Comparison of ENCODE assay signal across 28 cellular contexts in genomic region chr9:70792796-70793195, GRCh38.
"Had no signal": no experiment of that assay in that cellular context is flagged by ENCODE, and none has a peak within 500 bp of the region (broad histone marks: within the 10 kb centered on the region; RNA-seq: fewer than 3 reads in every experiment).

No MANE protein-coding gene starts in this region.

- H3K27ac Mint-ChIP-seq: dendritic cell treated with granulocyte-macrophage colony-stimulating factor and Interleukin-4, amounts not matched to agents 40 ng/mL and 50 ng/mL, for 4 days; effector memory CD8-positive, alpha-beta T cell; endodermal cell; mesothelial cell of epicardium; naive B cell had no signal

- H3K4me1 Mint-ChIP-seq: naive B cell had no signal

- H3K4me3 Mint-ChIP-seq: dendritic cell treated with granulocyte-macrophage colony-stimulating factor and Interleukin-4, amounts not matched to agents 40 ng/mL and 50 ng/mL, for 4 days; effector memory CD8-positive, alpha-beta T cell; endodermal cell; mesothelial cell of epicardium; naive B cell had no signal

- H3K9me3 ChIP-seq: colonic mucosa, esophagus squamous epithelium, gastrocnemius medialis, heart right ventricle, left lung, lower lobe of right lung, mucosa of descending colon had no signal

- H3K36me3 Mint-ChIP-seq: mesothelial cell of epicardium, naive B cell had no signal

- H3K27me3 ChIP-seq: colonic mucosa, esophagus squamous epithelium, gastrocnemius medialis, heart right ventricle, left lung had no signal

- ATAC-seq: effector memory CD8-positive, alpha-beta T cell; esophagus mucosa; gastrocnemius medialis; heart right ventricle; left cardiac atrium; left lung; left ventricle myocardium superior; lower lobe of right lung; mucosa of descending colon had no signal

- DNase-seq: colonic mucosa; cortex of kidney; effector CD8-positive, alpha-beta T cell; effector memory CD8-positive, alpha-beta T cell; endodermal cell; erythroblast; esophagus squamous epithelium; foreskin fibroblast; foreskin melanocyte; gastrocnemius medialis; glutamatergic neuron; head of caudate nucleus; heart right ventricle; hippocampal formation; left cardiac atrium; left lung; left ventricle myocardium superior; lower lobe of right lung; mesenchymal stem cell; mucosa of descending colon; naive B cell had no signal

- H3K9me3 Mint-ChIP-seq: dendritic cell treated with granulocyte-macrophage colony-stimulating factor and Interleukin-4, amounts not matched to agents 40 ng/mL and 50 ng/mL, for 4 days; effector memory CD8-positive, alpha-beta T cell; endodermal cell; mesothelial cell of epicardium had no signal

- H3K4me1 ChIP-seq: colonic mucosa, esophagus squamous epithelium, gastrocnemius medialis, heart right ventricle, left lung, lower lobe of right lung had no signal

- H3K36me3 ChIP-seq: colonic mucosa, esophagus squamous epithelium, gastrocnemius medialis, heart right ventricle, left lung, lower lobe of right lung had no signal

- H3K27me3 Mint-ChIP-seq: dendritic cell treated with granulocyte-macrophage colony-stimulating factor and Interleukin-4, amounts not matched to agents 40 ng/mL and 50 ng/mL, for 4 days; naive B cell had no signal

- FAIRE-seq: endometrium, islet of Langerhans, keratinocyte had no signal

- H3K4me3 ChIP-seq: colonic mucosa, esophagus squamous epithelium, gastrocnemius medialis, heart right ventricle, left lung, lower lobe of right lung, mucosa of descending colon had no signal

- H3K27ac ChIP-seq: colonic mucosa, epithelial cell of prostate, esophagus squamous epithelium, gastrocnemius medialis, heart right ventricle, left lung, lower lobe of right lung had no signal
